In the genomic region with DNA sequence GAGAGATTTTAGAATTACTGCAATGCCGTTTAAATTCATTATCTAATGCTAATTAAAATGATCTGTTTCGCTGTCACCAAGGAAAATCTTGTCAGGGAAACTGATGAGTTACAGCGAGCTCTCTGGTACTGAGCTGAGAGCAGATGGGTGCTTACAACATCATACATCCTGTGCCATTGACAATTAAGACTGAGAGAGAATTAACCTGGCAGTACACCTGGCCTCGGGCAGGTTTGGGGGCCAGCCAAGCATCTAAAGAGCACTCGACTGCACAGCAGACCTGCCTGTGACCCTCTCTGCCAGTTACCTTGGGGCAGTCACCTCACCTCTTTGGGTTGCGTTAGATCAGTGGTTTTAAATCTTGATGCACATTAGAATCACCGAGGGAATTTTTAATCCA, we compare ENCODE assay signal across 30 cellular contexts.
"Had no signal": no experiment of that assay in that cellular context is flagged by ENCODE, and none has a peak within 500 bp of the region (broad histone marks: within the 10 kb centered on the region; RNA-seq: fewer than 3 reads in every experiment).

No MANE protein-coding gene starts in this region.

- H3K4me3 Mint-ChIP-seq: activated B cell treated with CpG ODN at 0.5 μM for 24 hours; activated CD8-positive, alpha-beta T cell treated with anti-CD3 and anti-CD28 coated beads for 36 hours; activated naive CD4-positive, alpha-beta T cell treated with anti-CD3 and anti-CD28 coated beads, Interleukin-2, amount 10 ng/mL, durations not matched to agents 7 days and 5 days; activated naive CD8-positive, alpha-beta T cell; activated T-cell treated with anti-CD3 and anti-CD28 coated beads, Interleukin-2, amount 50 U/mL, for 72 hours; effector memory CD8-positive, alpha-beta T cell; T-helper 17 cell; T-helper 2 cell treated with Interferon-gamma antibody and Interleukin-4, amounts not matched to agents 5 μg/mL and 100 μg/mL, for 36 hours had no signal

- H3K4me1 Mint-ChIP-seq: activated B cell treated with CpG ODN at 0.5 μM for 24 hours; activated naive CD4-positive, alpha-beta T cell treated with anti-CD3 and anti-CD28 coated beads, Interleukin-2, amount 10 ng/mL, durations not matched to agents 7 days and 5 days; T-helper 17 cell had no signal

- H3K4me1 ChIP-seq: esophagus muscularis mucosa, gastrocnemius medialis had no signal

- DNase-seq: activated B cell treated with CpG ODN at 0.5 μM for 24 hours; activated CD4-positive, alpha-beta T cell treated with anti-CD3 and anti-CD28 coated beads for 48 hours; activated CD4-positive, alpha-beta T cell treated with anti-CD3 and anti-CD28 coated beads, Interleukin-2, amount 50 U/mL, for 1 hour; activated CD4-positive, alpha-beta T cell treated with anti-CD3 and anti-CD28 coated beads, Interleukin-2, amount 50 U/mL, for 48 hours; activated CD8-positive, alpha-beta memory T cell treated with anti-CD3 and anti-CD28 coated beads for 24 hours; activated CD8-positive, alpha-beta T cell treated with anti-CD3 and anti-CD28 coated beads for 36 hours; activated gamma-delta T cell; activated naive CD4-positive, alpha-beta T cell; activated naive CD4-positive, alpha-beta T cell treated with anti-CD3 and anti-CD28 coated beads, Interleukin-2, amount 10 ng/mL, durations not matched to agents 7 days and 5 days; activated T-cell treated with anti-CD3 and anti-CD28 coated beads, Interleukin-2, amount 50 U/mL, for 72 hours; amniotic stem cell; anterior cingulate cortex; brain microvascular endothelial cell; cortex of kidney; dermis blood vessel endothelial cell; effector CD4-positive, alpha-beta T cell; effector memory CD8-positive, alpha-beta T cell; erythroblast; foreskin keratinocyte; gastrocnemius medialis; glutamatergic neuron; heart left ventricle; T-helper 1 cell; T-helper 17 cell; T1000; WERI-Rb-1 had no signal

- ATAC-seq: activated CD4-positive, CD25-positive, alpha-beta regulatory T cell treated with anti-CD3 and anti-CD28 coated beads, Interleukin-2, amount 50 U/mL, for 24 hours; activated CD8-positive, alpha-beta T cell treated with anti-CD3 and anti-CD28 coated beads for 36 hours; activated T-cell treated with anti-CD3 and anti-CD28 coated beads, Interleukin-2, amount 50 U/mL, for 72 hours; effector memory CD8-positive, alpha-beta T cell; foreskin keratinocyte; gastrocnemius medialis; heart left ventricle; T-helper 17 cell had no signal

- H3K27ac Mint-ChIP-seq: activated B cell treated with CpG ODN at 0.5 μM for 24 hours; activated CD8-positive, alpha-beta T cell treated with anti-CD3 and anti-CD28 coated beads for 36 hours; activated naive CD4-positive, alpha-beta T cell treated with anti-CD3 and anti-CD28 coated beads, Interleukin-2, amount 10 ng/mL, durations not matched to agents 7 days and 5 days; activated naive CD8-positive, alpha-beta T cell; activated T-cell treated with anti-CD3 and anti-CD28 coated beads, Interleukin-2, amount 50 U/mL, for 72 hours; effector memory CD8-positive, alpha-beta T cell; T-helper 17 cell; T-helper 2 cell treated with Interferon-gamma antibody and Interleukin-4, amounts not matched to agents 5 μg/mL and 100 μg/mL, for 36 hours had no signal

- H3K27me3 ChIP-seq: brain microvascular endothelial cell, esophagus muscularis mucosa, foreskin keratinocyte, gastrocnemius medialis, heart left ventricle had no signal

- H3K27me3 Mint-ChIP-seq: activated B cell treated with CpG ODN at 0.5 μM for 24 hours; activated CD8-positive, alpha-beta T cell treated with anti-CD3 and anti-CD28 coated beads for 36 hours; activated naive CD4-positive, alpha-beta T cell treated with anti-CD3 and anti-CD28 coated beads, Interleukin-2, amount 10 ng/mL, durations not matched to agents 7 days and 5 days; activated naive CD8-positive, alpha-beta T cell; effector memory CD8-positive, alpha-beta T cell; T-helper 17 cell had no signal

- H3K4me3 ChIP-seq: esophagus muscularis mucosa, gastrocnemius medialis, heart left ventricle had no signal

- H3K9me3 ChIP-seq: gastrocnemius medialis had no signal

- H3K9me3 Mint-ChIP-seq: effector memory CD8-positive, alpha-beta T cell had no signal

- H3K27ac ChIP-seq: brain microvascular endothelial cell, esophagus muscularis mucosa, foreskin keratinocyte, gastrocnemius medialis, heart left ventricle, WERI-Rb-1 had no signal
